ENCODE assay signal across 1 cellular context in genomic region chr5:171534009-171534895, GRCh38.
TF ChIP-seq lines count a peak whose summit lies in the region.

No MANE protein-coding gene starts in this region.

TF ChIP-seq in GM23338, 12 proteins besides CTCF, POLR2A, EP300 and RAD21 (continued from another document):
- TF ChIP-seq ZNF462 (CRISPR knock-in tag; IDR thresholded peaks at IDR 0.05) = no peak
- no peak for TF ChIP-seq POLR2AphosphoS5 (IDR thresholded peaks at IDR 0.05; ENCODE audit: low read depth)
- TF ChIP-seq CREB1 (CRISPR knock-in tag; IDR thresholded peaks at IDR 0.05; ENCODE audit: low read depth) = no peak
- TF ChIP-seq ZNF114 (CRISPR knock-in tag; IDR thresholded peaks at IDR 0.05) = no peak
- TF ChIP-seq, protein P1, sequence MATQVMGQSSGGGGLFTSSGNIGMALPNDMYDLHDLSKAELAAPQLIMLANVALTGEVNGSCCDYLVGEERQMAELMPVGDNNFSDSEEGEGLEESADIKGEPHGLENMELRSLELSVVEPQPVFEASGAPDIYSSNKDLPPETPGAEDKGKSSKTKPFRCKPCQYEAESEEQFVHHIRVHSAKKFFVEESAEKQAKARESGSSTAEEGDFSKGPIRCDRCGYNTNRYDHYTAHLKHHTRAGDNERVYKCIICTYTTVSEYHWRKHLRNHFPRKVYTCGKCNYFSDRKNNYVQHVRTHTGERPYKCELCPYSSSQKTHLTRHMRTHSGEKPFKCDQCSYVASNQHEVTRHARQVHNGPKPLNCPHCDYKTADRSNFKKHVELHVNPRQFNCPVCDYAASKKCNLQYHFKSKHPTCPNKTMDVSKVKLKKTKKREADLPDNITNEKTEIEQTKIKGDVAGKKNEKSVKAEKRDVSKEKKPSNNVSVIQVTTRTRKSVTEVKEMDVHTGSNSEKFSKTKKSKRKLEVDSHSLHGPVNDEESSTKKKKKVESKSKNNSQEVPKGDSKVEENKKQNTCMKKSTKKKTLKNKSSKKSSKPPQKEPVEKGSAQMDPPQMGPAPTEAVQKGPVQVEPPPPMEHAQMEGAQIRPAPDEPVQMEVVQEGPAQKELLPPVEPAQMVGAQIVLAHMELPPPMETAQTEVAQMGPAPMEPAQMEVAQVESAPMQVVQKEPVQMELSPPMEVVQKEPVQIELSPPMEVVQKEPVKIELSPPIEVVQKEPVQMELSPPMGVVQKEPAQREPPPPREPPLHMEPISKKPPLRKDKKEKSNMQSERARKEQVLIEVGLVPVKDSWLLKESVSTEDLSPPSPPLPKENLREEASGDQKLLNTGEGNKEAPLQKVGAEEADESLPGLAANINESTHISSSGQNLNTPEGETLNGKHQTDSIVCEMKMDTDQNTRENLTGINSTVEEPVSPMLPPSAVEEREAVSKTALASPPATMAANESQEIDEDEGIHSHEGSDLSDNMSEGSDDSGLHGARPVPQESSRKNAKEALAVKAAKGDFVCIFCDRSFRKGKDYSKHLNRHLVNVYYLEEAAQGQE (IDR thresholded peaks at IDR 0.05; ENCODE audit: unreplicated experiment) = no peak
- no peak for TF ChIP-seq EZH2 (IDR thresholded peaks at IDR 0.05; ENCODE audit: low read depth, unreplicated experiment)
- no peak for TF ChIP-seq ZNF331 (CRISPR knock-in tag; IDR thresholded peaks at IDR 0.05; ENCODE audit: low read depth)
- no peak for TF ChIP-seq NANOG (IDR thresholded peaks at IDR 0.05; ENCODE audit: borderline replicate concordance)
- TF ChIP-seq JUNB (IDR thresholded peaks at IDR 0.05; ENCODE audit: unreplicated experiment) = no peak
TF ChIP-seq in GM23338: peak in this region for 0.
